ENCODE assay signal across 15 cellular contexts in the genomic region with DNA sequence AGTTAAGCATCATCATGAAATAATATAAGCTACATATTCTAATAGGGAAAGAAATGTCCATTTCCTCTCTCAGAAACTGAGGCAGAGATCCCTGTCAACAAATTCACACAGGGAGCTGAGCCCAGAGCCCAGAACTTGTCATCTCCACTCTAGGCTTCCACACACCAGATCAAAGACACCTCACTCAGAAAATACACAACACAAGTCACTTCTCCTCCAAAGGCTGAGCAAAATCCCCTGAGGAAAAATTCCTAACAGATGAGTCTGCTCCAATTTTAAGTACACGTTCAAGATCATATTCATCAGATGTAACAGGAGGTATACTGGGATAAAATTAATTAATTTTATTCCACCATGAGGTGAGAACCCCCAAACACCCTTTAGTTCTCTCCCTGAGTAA.
DNase-seq lines count a peak whose midpoint lies in the region; ATAC-seq and TF ChIP-seq lines count a peak whose summit lies in the region.
"Had no signal": no experiment of that assay in that cellular context is flagged by ENCODE, and none has a peak within 500 bp of the region (broad histone marks: within the 10 kb centered on the region; RNA-seq: fewer than 3 reads in every experiment).

No MANE protein-coding gene starts in this region.

- DNase-seq in EH (ENCODE audit: low read depth), result peak; percentile 92
- DNase-seq in RWPE2 (ENCODE audit: low spot score), result no peak
- peak; percentile 59 for DNase-seq in epithelial cell of proximal tubule (ENCODE audit: low read depth)
- DNase-seq in renal cortical epithelial cell (ENCODE audit: low read depth), result peak; percentile 95
- no peak for DNase-seq in effector memory CD4-positive, alpha-beta T cell
- no peak for DNase-seq in activated CD8-positive, alpha-beta T cell treated with anti-CD3 and anti-CD28 coated beads for 36 hours
- DNase-seq in NOMO-1 treated with dmso at 0.1 percent for 144 hours (lab: John Stamatoyannopoulos, UW; ENCODE audit: unreplicated experiment), result no peak
- DNase-seq: activated CD4-positive, CD25-positive, alpha-beta regulatory T cell; activated T-cell treated with anti-CD3 and anti-CD28 coated beads for 4 hours; caudate nucleus; naive B cell; NCI-H1417; NCI-H526; right cardiac atrium had no signal

- CTCF ChIA-PET in activated CD8-positive, alpha-beta T cell treated with anti-CD3 and anti-CD28 coated beads for 36 hours (lab: Charles Lee), result no interaction called here

- peak; percentile 53 for ATAC-seq in RWPE2 (ENCODE audit: low read depth)
- ATAC-seq in HG03095 (IDR thresholded peaks at IDR 0.05; ENCODE audit: unreplicated experiment), result no peak
- no peak for ATAC-seq in activated CD8-positive, alpha-beta T cell treated with anti-CD3 and anti-CD28 coated beads for 36 hours

- peak overlapping the region; percentile 89 for H3K27ac ChIP-seq in RWPE2 (ENCODE audit: poor library complexity, severe bottlenecking)
- H3K27ac ChIP-seq in effector memory CD4-positive, alpha-beta T cell (ENCODE audit: insufficient read depth, low read length, poor library complexity, severe bottlenecking), result no peak overlapping the region

- no peaks in the 10 kb centered on the region for H3K36me3 ChIP-seq in RWPE2 (ENCODE audit: low read depth)
- no peaks in the 10 kb centered on the region for H3K36me3 ChIP-seq in effector memory CD4-positive, alpha-beta T cell (ENCODE audit: control insufficient read depth, insufficient read depth, low read length)

- H3K4me1 Mint-ChIP-seq in activated CD8-positive, alpha-beta T cell treated with anti-CD3 and anti-CD28 coated beads for 36 hours (ENCODE audit: low read depth), result peaks cover 2% of the 10 kb centered on the region

- H3K9me3 Mint-ChIP-seq in activated CD8-positive, alpha-beta T cell treated with anti-CD3 and anti-CD28 coated beads for 36 hours, result no peaks in the 10 kb centered on the region

- H3K27me3 Mint-ChIP-seq in activated CD8-positive, alpha-beta T cell treated with anti-CD3 and anti-CD28 coated beads for 36 hours, result peaks cover 19% of the 10 kb centered on the region

- intact Hi-C loops in activated CD8-positive, alpha-beta T cell treated with anti-CD3 and anti-CD28 coated beads for 36 hours (cut with micrococcal nuclease), result no loop called here

- TF ChIP-seq CTCF in RWPE2 (IDR thresholded peaks at IDR 0.05; ENCODE audit: poor library complexity, severe bottlenecking) (no peak), epithelial cell of proximal tubule (conservative IDR thresholded peaks at IDR 0.05; ENCODE audit: low read depth, low read length) (no peak)
- TF ChIP-seq CTCF in activated CD8-positive, alpha-beta T cell treated with anti-CD3 and anti-CD28 coated beads for 36 hours (IDR thresholded peaks at IDR 0.05), result no peak

- H3K4me3 ChIP-seq in RWPE2 (ENCODE audit: severe bottlenecking), result no peak overlapping the region
- H3K4me3 ChIP-seq in epithelial cell of proximal tubule (ENCODE audit: low read depth, low read length), result no peak overlapping the region
- no peak overlapping the region for H3K4me3 ChIP-seq in effector memory CD4-positive, alpha-beta T cell (ENCODE audit: insufficient read depth, low read depth, low read length, poor library complexity, severe bottlenecking)

- H3K4me3 Mint-ChIP-seq in activated CD8-positive, alpha-beta T cell treated with anti-CD3 and anti-CD28 coated beads for 36 hours, result no peak overlapping the region
- H3K4me3 Mint-ChIP-seq: naive B cell had no signal

- POLR2A ChIA-PET in activated CD8-positive, alpha-beta T cell treated with anti-CD3 and anti-CD28 coated beads for 36 hours (lab: Charles Lee), result no interaction called here

- no peaks in the 10 kb centered on the region for H3K9me3 ChIP-seq in RWPE2 (ENCODE audit: severe bottlenecking)
- no peaks in the 10 kb centered on the region for H3K9me3 ChIP-seq in effector memory CD4-positive, alpha-beta T cell (ENCODE audit: control insufficient read depth, low read length)

- no peaks in the 10 kb centered on the region for H3K27me3 ChIP-seq in RWPE2 (ENCODE audit: insufficient read depth, poor library complexity, severe bottlenecking)
- no peaks in the 10 kb centered on the region for H3K27me3 ChIP-seq in effector memory CD4-positive, alpha-beta T cell (replicated peaks; ENCODE audit: control insufficient read depth, insufficient read depth, low read length, poor library complexity, severe bottlenecking)

- H3K27ac Mint-ChIP-seq in activated CD8-positive, alpha-beta T cell treated with anti-CD3 and anti-CD28 coated beads for 36 hours, result no peak overlapping the region

- peaks cover 25% of the 10 kb centered on the region for H3K4me1 ChIP-seq in RWPE2 (ENCODE audit: insufficient read depth, poor library complexity, severe bottlenecking)
- no peaks in the 10 kb centered on the region for H3K4me1 ChIP-seq in effector memory CD4-positive, alpha-beta T cell (ENCODE audit: control insufficient read depth, insufficient read depth, low read length, poor library complexity, severe bottlenecking)

- H3K36me3 Mint-ChIP-seq in activated CD8-positive, alpha-beta T cell treated with anti-CD3 and anti-CD28 coated beads for 36 hours (ENCODE audit: low read depth), result no peaks in the 10 kb centered on the region

Comparison
In these comparisons a context has a peak if more than half of its experiments do, and no peak if none do; other contexts are left out.
1. DNase-seq: peak in EH (single experiment), epithelial cell of proximal tubule (single experiment) and renal cortical epithelial cell (single experiment); none in RWPE2 (single experiment), effector memory CD4-positive, alpha-beta T cell (0 of 3), activated CD8-positive, alpha-beta T cell treated with anti-CD3 and anti-CD28 coated beads for 36 hours (single experiment) and NOMO-1 treated with dmso at 0.1 percent for 144 hours (single experiment).